Comparison of ENCODE assay signal across 26 cellular contexts in genomic region chr16:53291757-53292392, GRCh38.
DNase-seq lines count a peak whose midpoint lies in the region; ATAC-seq and TF ChIP-seq lines count a peak whose summit lies in the region.
"Had no signal": no experiment of that assay in that cellular context is flagged by ENCODE, and none has a peak within 500 bp of the region (broad histone marks: within the 10 kb centered on the region; RNA-seq: fewer than 3 reads in every experiment).

No MANE protein-coding gene starts in this region.

- no peaks in the 10 kb centered on the region for H4K20me1 ChIP-seq in mammary epithelial cell (ENCODE audit: insufficient read depth, low read length)

- in situ Hi-C loops in mammary epithelial cell (cut with MboI; ENCODE audit: low sequenced_read_pairs in 2 of 2): no loop called here

- no peak for TF ChIP-seq POLR2A in breast epithelium (IDR thresholded peaks at IDR 0.05)

- H3K9ac ChIP-seq in mammary epithelial cell (ENCODE audit: insufficient read depth, low read length): no peak overlapping the region
- H3K9ac ChIP-seq: BLaER1 treated with 17β-estradiol and CSF1 and Interleukin-3, amounts not matched to agents 10 nM and 100 nM had no signal

- TF ChIP-seq CTCF in mammary epithelial cell (conservative IDR thresholded peaks at IDR 0.05 in 1 of 2, IDR thresholded peaks at IDR 0.05 in 1 of 2; ENCODE audit: extremely low read depth in 1 of 2, insufficient read depth in 1 of 2, low read depth in 1 of 2, low read length in 2 of 2) (no peak), breast epithelium (IDR thresholded peaks at IDR 0.05) (no peak), A673 (conservative IDR thresholded peaks at IDR 0.05; ENCODE audit: low read depth, low read length) (no peak)

- POLR2A ChIA-PET in HEK293T (lab: Yijun Ruan, JAX) (no interaction called here), A673 (lab: Charles Lee; ENCODE audit: low non-redundant PET) (no interaction called here)

- DNase-seq in mammary epithelial cell (peak; percentile 31), breast epithelium (ENCODE audit: low spot score in 2 of 2) (no peak), amniotic epithelial cell (ENCODE audit: low read depth) (peak; percentile 21), left colon (no peak), HEK293T (ENCODE audit: extremely low spot score) (no peak), A673 (ENCODE audit: low spot score) (no peak)
- DNase-seq in stimulated activated naive CD4-positive, alpha-beta T cell (lab: John Stamatoyannopoulos, UW): no peak
- DNase-seq: activated CD4-positive, alpha-beta T cell treated with anti-CD3 and anti-CD28 coated beads, Interleukin-2, amount 50 U/mL, for 4 hours; activated CD8-positive, alpha-beta memory T cell treated with anti-CD3 and anti-CD28 coated beads, Interleukin-2, amount 50 U/mL, for 4 hours; activated gamma-delta T cell; amniotic stem cell; Caco-2; DND-41; erythroblast; GOT3; NCI-H1105 treated with DMSO at 0.1 percent for 48 hours; NCI-H446 treated with DMSO at 0.1 percent for 48 hours; nucleus accumbens; Peyer's patch; spleen; stimulated activated CD4-positive, alpha-beta T cell treated with anti-CD3 and anti-CD28 coated beads, Interleukin-4, amount 100 ng/mL, for 24 hours; tibial artery had no signal

- no peaks in the 10 kb centered on the region for H3K9me3 ChIP-seq in mammary epithelial cell (replicated peaks; ENCODE audit: insufficient read depth, low read length)
- no peaks in the 10 kb centered on the region for H3K9me3 ChIP-seq in breast epithelium
- no peaks in the 10 kb centered on the region for H3K9me3 ChIP-seq in A673 (ENCODE audit: low read depth, low read length, poor library complexity, severe bottlenecking)
- H3K9me3 ChIP-seq: BLaER1 treated with 17β-estradiol and CSF1 and Interleukin-3, amounts not matched to agents 10 nM and 100 nM; Caco-2; Peyer's patch; spleen; tibial artery had no signal

- H3K4me1 ChIP-seq in mammary epithelial cell (ENCODE audit: insufficient read depth, low read length): no peaks in the 10 kb centered on the region
- no peaks in the 10 kb centered on the region for H3K4me1 ChIP-seq in breast epithelium
- H3K4me1 ChIP-seq in A673 (ENCODE audit: insufficient read depth, low read length, poor library complexity, severe bottlenecking): no peaks in the 10 kb centered on the region
- H3K4me1 ChIP-seq: Caco-2, Peyer's patch, spleen, tibial artery had no signal

- H2AFZ ChIP-seq in mammary epithelial cell (ENCODE audit: low read depth, low read length): no peak overlapping the region

- no peak overlapping the region for H3K4me2 ChIP-seq in mammary epithelial cell (ENCODE audit: insufficient read depth, low read depth, low read length)
- H3K4me2 ChIP-seq: BLaER1 treated with 17β-estradiol and CSF1 and Interleukin-3, amounts not matched to agents 10 nM and 100 nM had no signal

- CTCF ChIA-PET in mammary epithelial cell (lab: Charles Lee; ENCODE audit: low non-redundant PET) (no interaction called here), HEK293T (lab: Yijun Ruan, JAX) (interaction anchor here (0.6 kb wide), 3 partner anchors 8 to 274 kb away, joined by 3 to 5 read pairs (median 4); no protein-coding TSS in a partner anchor), A673 (lab: Charles Lee) (no interaction called here)

- dilution Hi-C loops in mammary epithelial cell (cut with HindIII; ENCODE audit: low sequenced_read_pairs): loop anchor here (5.0 kb wide), 1 partner anchor 65 kb away; no protein-coding TSS in a partner anchor

- ATAC-seq in left colon: peak; percentile 85
- no peak for ATAC-seq in SK-N-SH treated with all-trans-retinoic acid at 6 μM for 48 hours
- ATAC-seq: WTC11 had no signal

- H3K27me3 ChIP-seq in mammary epithelial cell (ENCODE audit: insufficient read depth, low read length) (no peaks in the 10 kb centered on the region), breast epithelium (no peaks in the 10 kb centered on the region), A673 (replicated peaks; ENCODE audit: insufficient read depth, low read depth, low read length, poor library complexity) (no peaks in the 10 kb centered on the region)
- H3K27me3 ChIP-seq: BLaER1 treated with 17β-estradiol and CSF1 and Interleukin-3, amounts not matched to agents 10 nM and 100 nM; Peyer's patch; spleen; tibial artery had no signal

- BruUV-seq in mammary epithelial cell (replicated peaks; lab: Mats Ljungman, UMichigan) (no TSS peak), A673 (replicated peaks; lab: Mats Ljungman, UMichigan) (no TSS peak)

- 77% methylated on average over 2 of the region's 2 CpGs for WGBS in mammary epithelial cell (ENCODE audit: low coverage, missing lambda C conversion rate)

- H3K4me3 ChIP-seq in mammary epithelial cell (replicated peaks in 1 of 3; ENCODE audit: insufficient read depth in 1 of 3, low read depth in 2 of 3, low read length in 3 of 3) (no peak overlapping the region), breast epithelium (no peak overlapping the region), A673 (ENCODE audit: low read depth, low read length, poor library complexity, severe bottlenecking) (no peak overlapping the region)
- H3K4me3 ChIP-seq: BLaER1 treated with 17β-estradiol and CSF1 and Interleukin-3, amounts not matched to agents 10 nM and 100 nM; lung; Peyer's patch; spleen; tibial artery had no signal

- H3K27ac ChIP-seq in mammary epithelial cell (ENCODE audit: insufficient read depth, low read depth, low read length) (no peak overlapping the region), breast epithelium (no peak overlapping the region), A673 (ENCODE audit: low read depth, low read length, poor library complexity, severe bottlenecking) (no peak overlapping the region)
- H3K27ac ChIP-seq: BLaER1 treated with 17β-estradiol and CSF1 and Interleukin-3, amounts not matched to agents 10 nM and 100 nM; Peyer's patch; spleen; tibial artery had no signal

- no peaks in the 10 kb centered on the region for H3K79me2 ChIP-seq in mammary epithelial cell (ENCODE audit: insufficient read depth, low read length)

- intact Hi-C loops in mammary epithelial cell (cut with micrococcal nuclease): no loop called here
- intact Hi-C loops in breast epithelium (cut with DNase I; ENCODE audit: low total_unique reads): no loop called here
- intact Hi-C loops in left colon (cut with DNase I, micrococcal nuclease): no loop called here
- intact Hi-C loops in A673 (cut with micrococcal nuclease; ENCODE audit: unreplicated experiment): no loop called here

- H3K36me3 ChIP-seq in mammary epithelial cell (ENCODE audit: insufficient read depth, low read length) (peaks cover 48% of the 10 kb centered on the region), breast epithelium (no peaks in the 10 kb centered on the region), A673 (ENCODE audit: insufficient read depth, low read length, poor library complexity, severe bottlenecking) (peaks cover 91% of the 10 kb centered on the region)

TF ChIP-seq in HEK293T, 16 proteins besides CTCF, POLR2A, EP300 and RAD21:
- TF ChIP-seq ZNF384 (IDR thresholded peaks at IDR 0.05) (no peak), CTBP1 (IDR thresholded peaks at IDR 0.05; ENCODE audit: borderline replicate concordance) (no peak), FOXA1 (IDR thresholded peaks at IDR 0.05) (no peak), SUZ12 (IDR thresholded peaks at IDR 0.05) (no peak), L3MBTL2 (conservative IDR thresholded peaks at IDR 0.05) (no peak), TARDBP (IDR thresholded peaks at IDR 0.05) (no peak), ARNT (IDR thresholded peaks at IDR 0.05) (no peak), SP1 (IDR thresholded peaks at IDR 0.05) (no peak), FOXK2 (IDR thresholded peaks at IDR 0.05) (no peak), FOXM1 (IDR thresholded peaks at IDR 0.05; ENCODE audit: borderline replicate concordance) (no peak), BHLHE40 (IDR thresholded peaks at IDR 0.05; ENCODE audit: borderline replicate concordance) (no peak), ELF4 (IDR thresholded peaks at IDR 0.05) (no peak), HDGF (IDR thresholded peaks at IDR 0.05; ENCODE audit: borderline replicate concordance) (no peak), PKNOX1 (IDR thresholded peaks at IDR 0.05) (no peak)

TF ChIP-seq in SK-N-SH treated with all-trans-retinoic acid at 6 μM for 48 hours, 23 proteins besides CTCF, POLR2A, EP300 and RAD21:
- no peak for TF ChIP-seq PPARA (CRISPR knock-in tag; IDR thresholded peaks at IDR 0.05; ENCODE audit: borderline replicate concordance)
- no peak for TF ChIP-seq ZFP30 (CRISPR knock-in tag; IDR thresholded peaks at IDR 0.05)
- no peak for TF ChIP-seq ZNF565 (CRISPR knock-in tag; conservative IDR thresholded peaks at IDR 0.05; ENCODE audit: low read depth)
- TF ChIP-seq GLIS3 (CRISPR knock-in tag; IDR thresholded peaks at IDR 0.05): no peak
- TF ChIP-seq RARB (CRISPR knock-in tag; IDR thresholded peaks at IDR 0.05): no peak
- TF ChIP-seq BACH2 (CRISPR knock-in tag; IDR thresholded peaks at IDR 0.05; ENCODE audit: borderline replicate concordance): no peak
- no peak for TF ChIP-seq ESRRG (CRISPR knock-in tag; IDR thresholded peaks at IDR 0.05)
- no peak for TF ChIP-seq OSR1 (CRISPR knock-in tag; IDR thresholded peaks at IDR 0.05)
- TF ChIP-seq ZFP3 (CRISPR knock-in tag; IDR thresholded peaks at IDR 0.05): no peak
- no peak for TF ChIP-seq ZNF8 (CRISPR knock-in tag; IDR thresholded peaks at IDR 0.05)
TF ChIP-seq in SK-N-SH treated with all-trans-retinoic acid at 6 μM for 48 hours: peak in this region for 0.

Comparison
In these comparisons a context has a peak if more than half of its experiments do, and no peak if none do; other contexts are left out.
1. DNase-seq: peak in mammary epithelial cell (single experiment) and amniotic epithelial cell (single experiment); none in breast epithelium (0 of 2), left colon (0 of 2), HEK293T (single experiment), A673 (single experiment) and stimulated activated naive CD4-positive, alpha-beta T cell (0 of 6).